Comparison of ENCODE assay signal across 20 cellular contexts in genomic region chrX:128365523-128365922, GRCh38.
"Had no signal": no experiment of that assay in that cellular context is flagged by ENCODE, and none has a peak within 500 bp of the region (broad histone marks: within the 10 kb centered on the region; RNA-seq: fewer than 3 reads in every experiment).

No MANE protein-coding gene starts in this region.

- H3K4me3 Mint-ChIP-seq: activated CD4-positive, alpha-beta memory T cell treated with anti-CD3 and anti-CD28 coated beads, Interleukin-2, amount 10 ng/mL, durations not matched to agents 7 days and 5 days; activated CD4-positive, alpha-beta T cell treated with anti-CD3 and anti-CD28 coated beads for 36 hours; activated naive CD4-positive, alpha-beta T cell treated with anti-CD3 and anti-CD28 coated beads, Interleukin-2, amount 10 ng/mL, durations not matched to agents 7 days and 5 days; activated naive CD8-positive, alpha-beta T cell treated with anti-CD3 and anti-CD28 coated beads for 36 hours; activated T-cell treated with anti-CD3 and anti-CD28 coated beads, Interleukin-2, amount 50 U/mL, for 72 hours had no signal

- H3K27ac ChIP-seq: brain microvascular endothelial cell, colonic mucosa, WERI-Rb-1 had no signal

- H3K9me3 Mint-ChIP-seq: activated CD4-positive, alpha-beta memory T cell treated with anti-CD3 and anti-CD28 coated beads, Interleukin-2, amount 10 ng/mL, durations not matched to agents 7 days and 5 days; activated naive CD4-positive, alpha-beta T cell treated with anti-CD3 and anti-CD28 coated beads, Interleukin-2, amount 10 ng/mL, durations not matched to agents 7 days and 5 days; activated naive CD8-positive, alpha-beta T cell treated with anti-CD3 and anti-CD28 coated beads for 36 hours; activated T-helper 2 cell treated with anti-CD3 and anti-CD28 coated beads, Interferon-gamma antibody, Interleukin-2, Interleukin-4, amounts not matched to agents 10 μg/mL and 5 μg/mL and 100 μg/mL, durations not matched to agents 14 hours and 24 hours and 36 hours had no signal

- H3K27me3 ChIP-seq: brain microvascular endothelial cell, colonic mucosa had no signal

- H3K36me3 Mint-ChIP-seq: activated naive CD4-positive, alpha-beta T cell treated with anti-CD3 and anti-CD28 coated beads, Interleukin-2, amount 10 ng/mL, durations not matched to agents 7 days and 5 days; activated naive CD8-positive, alpha-beta T cell treated with anti-CD3 and anti-CD28 coated beads for 36 hours had no signal

- H3K27ac Mint-ChIP-seq: activated CD4-positive, alpha-beta memory T cell treated with anti-CD3 and anti-CD28 coated beads, Interleukin-2, amount 10 ng/mL, durations not matched to agents 7 days and 5 days; activated CD4-positive, alpha-beta T cell treated with anti-CD3 and anti-CD28 coated beads for 36 hours; activated naive CD4-positive, alpha-beta T cell treated with anti-CD3 and anti-CD28 coated beads, Interleukin-2, amount 10 ng/mL, durations not matched to agents 7 days and 5 days; activated naive CD8-positive, alpha-beta T cell treated with anti-CD3 and anti-CD28 coated beads for 36 hours; activated T-cell treated with anti-CD3 and anti-CD28 coated beads, Interleukin-2, amount 50 U/mL, for 72 hours; activated T-helper 2 cell treated with anti-CD3 and anti-CD28 coated beads, Interferon-gamma antibody, Interleukin-2, Interleukin-4, amounts not matched to agents 10 μg/mL and 5 μg/mL and 100 μg/mL, durations not matched to agents 14 hours and 24 hours and 36 hours had no signal

- H3K4me1 Mint-ChIP-seq: activated CD4-positive, alpha-beta memory T cell treated with anti-CD3 and anti-CD28 coated beads, Interleukin-2, amount 10 ng/mL, durations not matched to agents 7 days and 5 days; activated CD4-positive, alpha-beta T cell treated with anti-CD3 and anti-CD28 coated beads for 36 hours; activated naive CD4-positive, alpha-beta T cell treated with anti-CD3 and anti-CD28 coated beads, Interleukin-2, amount 10 ng/mL, durations not matched to agents 7 days and 5 days; activated naive CD8-positive, alpha-beta T cell treated with anti-CD3 and anti-CD28 coated beads for 36 hours had no signal

- H3K27me3 Mint-ChIP-seq: activated CD4-positive, alpha-beta memory T cell treated with anti-CD3 and anti-CD28 coated beads, Interleukin-2, amount 10 ng/mL, durations not matched to agents 7 days and 5 days; activated CD4-positive, alpha-beta T cell treated with anti-CD3 and anti-CD28 coated beads for 36 hours; activated naive CD4-positive, alpha-beta T cell treated with anti-CD3 and anti-CD28 coated beads, Interleukin-2, amount 10 ng/mL, durations not matched to agents 7 days and 5 days; activated naive CD8-positive, alpha-beta T cell treated with anti-CD3 and anti-CD28 coated beads for 36 hours had no signal

- ATAC-seq: activated CD4-positive, alpha-beta T cell treated with anti-CD3 and anti-CD28 coated beads for 36 hours; activated T-cell treated with anti-CD3 and anti-CD28 coated beads, Interleukin-2, amount 50 U/mL, for 72 hours had no signal

- H3K4me1 ChIP-seq: colonic mucosa had no signal

- H3K9me3 ChIP-seq: colonic mucosa had no signal

- H3K4me3 ChIP-seq: colonic mucosa had no signal

- H3K36me3 ChIP-seq: brain microvascular endothelial cell, colonic mucosa, WERI-Rb-1 had no signal

- DNase-seq: activated CD4-positive, alpha-beta memory T cell treated with anti-CD3 and anti-CD28 coated beads, Interleukin-2, amount 10 ng/mL, durations not matched to agents 7 days and 5 days; activated CD4-positive, alpha-beta T cell treated with anti-CD3 and anti-CD28 coated beads for 36 hours; activated CD4-positive, alpha-beta T cell treated with anti-CD3 and anti-CD28 coated beads, Interleukin-2, amount 50 U/mL, for 1 hour; activated gamma-delta T cell treated with Interleukin-2 at 50 U/mL for 16 hours; activated naive CD4-positive, alpha-beta T cell treated with anti-CD3 and anti-CD28 coated beads, Interleukin-2, amount 10 ng/mL, durations not matched to agents 7 days and 5 days; activated naive CD8-positive, alpha-beta T cell treated with anti-CD3 and anti-CD28 coated beads for 36 hours; activated T-cell treated with anti-CD3 and anti-CD28 coated beads, Interleukin-2, amount 50 U/mL, for 72 hours; brain microvascular endothelial cell; caudate nucleus; colonic mucosa; MM.1S; NCI-H1092 treated with DMSO at 0.1 percent for 48 hours; NCI-H1417 treated with DMSO at 0.1 percent for 48 hours; NCI-H1694; NCI-H2029; NCI-H510A treated with DMSO at 0.1 percent for 48 hours; SIG-M5; T-helper 1 cell; WERI-Rb-1 had no signal
